Comparison of ENCODE assay signal across 9 cellular contexts in genomic region chr11:22807855-22808558, GRCh38. TPM values are rescaled to one million over a fixed set of nuclear protein-coding genes. Genes with fewer than 3 reads are reported as not detected.
DNase-seq lines count a peak whose midpoint lies in the region; ATAC-seq and TF ChIP-seq lines count a peak whose summit lies in the region.
"Had no signal": no experiment of that assay in that cellular context is flagged by ENCODE, and none has a peak within 500 bp of the region (broad histone marks: within the 10 kb centered on the region; RNA-seq: fewer than 3 reads in every experiment).

No MANE protein-coding gene starts in this region.

- no peak overlapping the region for H2BK5ac ChIP-seq in IMR-90 (ENCODE audit: low read depth, low read length, poor library complexity, severe bottlenecking)

- H2AK9ac ChIP-seq in IMR-90 (replicated peaks; ENCODE audit: low read depth, low read length, poor library complexity) = no peak overlapping the region

- POLR2A ChIA-PET in IMR-90 (lab: Charles Lee; ENCODE audit: unreplicated experiment) = no interaction called here

- H3K9ac ChIP-seq in IMR-90 (ENCODE audit: low read depth, low read length) = no peak overlapping the region

- H3K9me1 ChIP-seq in IMR-90 (ENCODE audit: insufficient read depth, low read length) = no peaks in the 10 kb centered on the region

- H4K91ac ChIP-seq in IMR-90 (ENCODE audit: insufficient read depth, low read depth, low read length) = no peak overlapping the region

- no peak overlapping the region for H2AFZ ChIP-seq in IMR-90 (replicated peaks; ENCODE audit: low read length, poor library complexity)

- H4K5ac ChIP-seq in IMR-90 (ENCODE audit: low read depth, low read length) = no peak overlapping the region

- no peak overlapping the region for H4K8ac ChIP-seq in IMR-90 (ENCODE audit: low read depth in 2 of 2, low read length in 2 of 2)

- no TSS peak for BruUV-seq in IMR-90 (replicated peaks; lab: Mats Ljungman, UMichigan)

- TF ChIP-seq CTCF in IMR-90 (conservative IDR thresholded peaks at IDR 0.05; ENCODE audit: low read depth, low read length) = no peak
- TF ChIP-seq CTCF in vagina (IDR thresholded peaks at IDR 0.05) = no peak

- no peaks in the 10 kb centered on the region for H3K9me3 ChIP-seq in IMR-90 (ENCODE audit: control insufficient read depth, insufficient read depth, low read length)
- no peaks in the 10 kb centered on the region for H3K9me3 ChIP-seq in vagina

- dilution Hi-C loops in IMR-90 (cut with HindIII; ENCODE audit: low sequenced_read_pairs, unreplicated experiment) = no loop called here

- H2BK120ac ChIP-seq in IMR-90 (ENCODE audit: low read depth, low read length) = no peak overlapping the region

- H2BK20ac ChIP-seq in IMR-90 (ENCODE audit: low read depth, low read length) = no peak overlapping the region

- in situ Hi-C loops in IMR-90 (cut with MboI; ENCODE audit: low sequenced_read_pairs) = no loop called here

- no peak overlapping the region for H3K23ac ChIP-seq in IMR-90 (ENCODE audit: low read depth, low read length)

- ATAC-seq in GM18873 (IDR thresholded peaks at IDR 0.05; ENCODE audit: low FRiP score, unreplicated experiment) (peak; percentile 95), HG02588 (IDR thresholded peaks at IDR 0.05; ENCODE audit: unreplicated experiment) (peak; percentile 97), IMR-90 (ENCODE audit: low read depth) (peak; percentile 24; the same call in 1 of the 2 replicates)

- H3K18ac ChIP-seq in IMR-90 (ENCODE audit: low read depth, low read length) = no peak overlapping the region

- CTCF ChIA-PET in IMR-90 (lab: Yijun Ruan, JAX) = interaction anchor here (1.1 kb wide), 1 partner anchor 12 kb away, joined by 4 read pairs; no protein-coding TSS in a partner anchor

- H2BK15ac ChIP-seq in IMR-90 (ENCODE audit: low read depth, low read length) = no peak overlapping the region

- H3K27me3 ChIP-seq in IMR-90 (ENCODE audit: control insufficient read depth, insufficient read depth, low read length) (no peaks in the 10 kb centered on the region; the same call in 1 of the 2 replicates), vagina (no peaks in the 10 kb centered on the region)

- intact Hi-C loops in IMR-90 (cut with micrococcal nuclease) (no loop called here), vagina (cut with DNase I) (no loop called here)

- no peaks in the 10 kb centered on the region for H4K20me1 ChIP-seq in IMR-90 (ENCODE audit: insufficient read depth, low read length)

- TF ChIP-seq RAD21 in IMR-90 (IDR thresholded peaks at IDR 0.05; ENCODE audit: low read length) = no peak

- H3K4me2 ChIP-seq in IMR-90 (ENCODE audit: low read depth, low read length) = no peak overlapping the region

- H2AK5ac ChIP-seq in IMR-90 (ENCODE audit: low read depth, low read length) = no peak overlapping the region

- no peaks in the 10 kb centered on the region for H3K4me1 ChIP-seq in IMR-90 (ENCODE audit: control insufficient read depth, insufficient read depth, low read length)
- H3K4me1 ChIP-seq in vagina = no peaks in the 10 kb centered on the region

- no peak overlapping the region for H3K4ac ChIP-seq in IMR-90 (ENCODE audit: low read depth, low read length)

- no peak overlapping the region for H3K14ac ChIP-seq in IMR-90 (replicated peaks; ENCODE audit: low read depth, low read length)

- WGBS in IMR-90 (ENCODE audit: extremely low coverage in 2 of 2, insufficient read length in 1 of 2), 2 experiments = no CpG with 5 or more reads among the region's 2 CpGs

- H3K36me3 ChIP-seq in IMR-90 (ENCODE audit: control insufficient read depth, insufficient read depth, low read length) (no peaks in the 10 kb centered on the region), vagina (no peaks in the 10 kb centered on the region)

- H3K27ac ChIP-seq in IMR-90 (ENCODE audit: insufficient read depth, low read length) = no peak overlapping the region
- no peak overlapping the region for H3K27ac ChIP-seq in vagina

- TF ChIP-seq POLR2A in IMR-90 (IDR thresholded peaks at IDR 0.05; ENCODE audit: low read depth, low read length) = no peak
- no peak for TF ChIP-seq POLR2A in vagina (IDR thresholded peaks at IDR 0.05)

- no peak overlapping the region for H3K56ac ChIP-seq in IMR-90 (ENCODE audit: extremely low read depth, insufficient read depth, low read length)

- H3K79me1 ChIP-seq in IMR-90 (ENCODE audit: low read depth in 1 of 2, low read length in 2 of 2) = no peaks in the 10 kb centered on the region

- DNase-seq in IMR-90 = peak; percentile 60
- peak; percentile 58 for DNase-seq in iris pigment epithelial cell (ENCODE audit: low read depth)
- no peak for DNase-seq in vagina (ENCODE audit: extremely low spot score in 2 of 2)
- no peak for DNase-seq in NCI-H82 treated with DMSO at 0.1 percent for 48 hours (lab: John Stamatoyannopoulos, UW; ENCODE audit: unreplicated experiment)
- DNase-seq in NCI-H1417 treated with DMSO at 0.1 percent for 48 hours (lab: John Stamatoyannopoulos, UW) = no peak
- no peak for DNase-seq in OCI-M2 (lab: John Stamatoyannopoulos, UW; ENCODE audit: unreplicated experiment)

- H3K4me3 ChIP-seq in IMR-90 (ENCODE audit: insufficient read depth, low read depth, low read length) (no peak overlapping the region), vagina (no peak overlapping the region)

TF ChIP-seq in IMR-90, 13 proteins besides CTCF, POLR2A, EP300 and RAD21:
- TF ChIP-seq NFE2L2 (IDR thresholded peaks at IDR 0.05; ENCODE audit: low read depth, low read length) (no peak), SMC3 (IDR thresholded peaks at IDR 0.05; ENCODE audit: low read depth, low read length) (no peak), BHLHE40 (IDR thresholded peaks at IDR 0.05; ENCODE audit: low read depth, low read length) (no peak), RFX5 (IDR thresholded peaks at IDR 0.05; ENCODE audit: low read depth, low read length) (no peak), USF2 (IDR thresholded peaks at IDR 0.05; ENCODE audit: low read depth, low read length) (no peak), CHD1 (IDR thresholded peaks at IDR 0.05; ENCODE audit: low read depth, low read length) (no peak), CEBPB (IDR thresholded peaks at IDR 0.05; ENCODE audit: low read depth, low read length) (no peak), FOS (IDR thresholded peaks at IDR 0.05; ENCODE audit: low read depth, low read length) (no peak), RCOR1 (IDR thresholded peaks at IDR 0.05; ENCODE audit: insufficient replicate concordance, low read length) (no peak), MXI1 (IDR thresholded peaks at IDR 0.05; ENCODE audit: borderline replicate concordance, low read depth, low read length) (no peak), MAFK (IDR thresholded peaks at IDR 0.05; ENCODE audit: low read depth, low read length) (no peak), MAZ (IDR thresholded peaks at IDR 0.05; ENCODE audit: borderline replicate concordance, low read depth, low read length) (no peak), ELK1 (IDR thresholded peaks at IDR 0.05; ENCODE audit: borderline replicate concordance, low read depth, low read length) (no peak)
TF ChIP-seq in IMR-90: peak in this region for 0.

RNA-seq across cellular contexts. Expression of gene SVIP, which starts 21.6 kb away (rescaled TPM):
- 2.0 and 6.1 TPM in 2 replicates for total RNA-seq in IMR-90 (2012; rRNA removed)
- polyA plus RNA-seq in IMR-90 (2012; rRNA removed) = 5.5 and 6.8 TPM in 2 replicates
- polyA plus RNA-seq in IMR-90 (2012; cell fraction: cytosol; rRNA removed) = 0.34 and 0.73 TPM in 2 replicates
- polyA plus RNA-seq in IMR-90 (2012; cell fraction: nucleus; rRNA removed; ENCODE audit: low replicate concordance) = 0.22 and 1.3 TPM in 2 replicates
- total RNA-seq in vagina = 3.2 TPM

RNA-seq across cellular contexts. Expression of gene CCDC179, which starts 52.3 kb away (rescaled TPM):
- total RNA-seq in IMR-90 (2012; rRNA removed) = not detected in 2 replicates
- not detected in 2 replicates for polyA plus RNA-seq in IMR-90 (2012; rRNA removed)
- polyA plus RNA-seq in IMR-90 (2012; cell fraction: cytosol; rRNA removed) = not detected in 2 replicates
- polyA plus RNA-seq in IMR-90 (2012; cell fraction: nucleus; rRNA removed; ENCODE audit: low replicate concordance) = not detected in 2 replicates
- not detected for total RNA-seq in vagina
- total RNA-seq: activated T-helper 2 cell treated with anti-CD3 and anti-CD28 coated beads, Interferon-gamma antibody, Interleukin-2, Interleukin-4, amounts not matched to agents 10 μg/mL and 5 μg/mL and 100 μg/mL, durations not matched to agents 14 hours and 24 hours and 36 hours had no signal

Comparison
In these comparisons a context has a peak if more than half of its experiments do, and no peak if none do; other contexts are left out.
1. ATAC-seq: peak in every context shown above with its lines; median percentile 97 in HG02588; 95 in GM18873; 24 in IMR-90.
2. DNase-seq: peak in IMR-90 (single experiment) and iris pigment epithelial cell (single experiment); none in vagina (0 of 2), NCI-H82 treated with DMSO at 0.1 percent for 48 hours (single experiment), NCI-H1417 treated with DMSO at 0.1 percent for 48 hours (single experiment) and OCI-M2 (single experiment).